ENCODE assay signal across 1 cellular context in genomic region chr10:11335167-11335652, GRCh38.
TF ChIP-seq lines count a peak whose summit lies in the region.

No MANE protein-coding gene starts in this region.

TF ChIP-seq in GM23338, 12 proteins besides CTCF, POLR2A, EP300 and RAD21 (continued from another document):
- TF ChIP-seq, protein P1, sequence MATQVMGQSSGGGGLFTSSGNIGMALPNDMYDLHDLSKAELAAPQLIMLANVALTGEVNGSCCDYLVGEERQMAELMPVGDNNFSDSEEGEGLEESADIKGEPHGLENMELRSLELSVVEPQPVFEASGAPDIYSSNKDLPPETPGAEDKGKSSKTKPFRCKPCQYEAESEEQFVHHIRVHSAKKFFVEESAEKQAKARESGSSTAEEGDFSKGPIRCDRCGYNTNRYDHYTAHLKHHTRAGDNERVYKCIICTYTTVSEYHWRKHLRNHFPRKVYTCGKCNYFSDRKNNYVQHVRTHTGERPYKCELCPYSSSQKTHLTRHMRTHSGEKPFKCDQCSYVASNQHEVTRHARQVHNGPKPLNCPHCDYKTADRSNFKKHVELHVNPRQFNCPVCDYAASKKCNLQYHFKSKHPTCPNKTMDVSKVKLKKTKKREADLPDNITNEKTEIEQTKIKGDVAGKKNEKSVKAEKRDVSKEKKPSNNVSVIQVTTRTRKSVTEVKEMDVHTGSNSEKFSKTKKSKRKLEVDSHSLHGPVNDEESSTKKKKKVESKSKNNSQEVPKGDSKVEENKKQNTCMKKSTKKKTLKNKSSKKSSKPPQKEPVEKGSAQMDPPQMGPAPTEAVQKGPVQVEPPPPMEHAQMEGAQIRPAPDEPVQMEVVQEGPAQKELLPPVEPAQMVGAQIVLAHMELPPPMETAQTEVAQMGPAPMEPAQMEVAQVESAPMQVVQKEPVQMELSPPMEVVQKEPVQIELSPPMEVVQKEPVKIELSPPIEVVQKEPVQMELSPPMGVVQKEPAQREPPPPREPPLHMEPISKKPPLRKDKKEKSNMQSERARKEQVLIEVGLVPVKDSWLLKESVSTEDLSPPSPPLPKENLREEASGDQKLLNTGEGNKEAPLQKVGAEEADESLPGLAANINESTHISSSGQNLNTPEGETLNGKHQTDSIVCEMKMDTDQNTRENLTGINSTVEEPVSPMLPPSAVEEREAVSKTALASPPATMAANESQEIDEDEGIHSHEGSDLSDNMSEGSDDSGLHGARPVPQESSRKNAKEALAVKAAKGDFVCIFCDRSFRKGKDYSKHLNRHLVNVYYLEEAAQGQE (IDR thresholded peaks at IDR 0.05; ENCODE audit: unreplicated experiment) = no peak
TF ChIP-seq in GM23338: peak in this region for 0.
